ENCODE assay signal across 18 cellular contexts in genomic region chr11:117535870-117536411, GRCh38.
DNase-seq lines count a peak whose midpoint lies in the region; ATAC-seq, FAIRE-seq and TF ChIP-seq lines count a peak whose summit lies in the region.
"Had no signal": no experiment of that assay in that cellular context is flagged by ENCODE, and none has a peak within 500 bp of the region (broad histone marks: within the 10 kb centered on the region; RNA-seq: fewer than 3 reads in every experiment).

No MANE protein-coding gene starts in this region.

- POLR2A ChIA-PET in RWPE1 (lab: Yijun Ruan, JAX; ENCODE audit: low non-redundant PET): no interaction called here

- no peak overlapping the region for H2BK12ac ChIP-seq in neuronal stem cell (ENCODE audit: low read length)

- H3K4me1 ChIP-seq in neuronal stem cell (ENCODE audit: control insufficient read depth in 2 of 2, insufficient read depth in 1 of 2, low read depth in 1 of 2, low read length in 2 of 2) (peaks cover 11 to 18% of the 10 kb centered on the region in 2 donors), gastroesophageal sphincter (peaks cover 0 to 7% (median 0%) of the 10 kb centered on the region in 3 donors)
- H3K4me1 ChIP-seq: upper lobe of right lung had no signal

- H2BK15ac ChIP-seq in neuronal stem cell (ENCODE audit: low read length): peak overlapping the region; percentile 45

- H3K36me3 ChIP-seq in neuronal stem cell (replicated peaks in 1 of 2; ENCODE audit: control insufficient read depth in 2 of 2, insufficient read depth in 2 of 2, low read length in 2 of 2) (no peaks in the 10 kb centered on the region), gastroesophageal sphincter (no peaks in the 10 kb centered on the region)
- H3K36me3 ChIP-seq: upper lobe of right lung had no signal

- WGBS in neuronal stem cell (ENCODE audit: extremely low coverage in 2 of 2, insufficient read length in 2 of 2, insufficient replicate concordance in 1 of 2), 2 donors: no CpG with 5 or more reads among the region's 11 CpGs
- WGBS in gastroesophageal sphincter (ENCODE audit: low coverage in 1 of 2), 2 donors: 33% methylated on average over 10 of the region's 11 CpGs; no CpG with 5 or more reads in 1 of the 2 donors

- H3K79me1 ChIP-seq in neuronal stem cell (ENCODE audit: low read depth, low read length): no peaks in the 10 kb centered on the region

- H3K4me3 ChIP-seq in neuronal stem cell (ENCODE audit: low read length in 2 of 2) (no peak overlapping the region), gastroesophageal sphincter (no peak overlapping the region)
- H3K4me3 ChIP-seq: upper lobe of right lung had no signal

- no peak overlapping the region for H4K91ac ChIP-seq in neuronal stem cell (ENCODE audit: low read depth, low read length, poor library complexity)

- H3K27ac ChIP-seq in neuronal stem cell (replicated peaks; ENCODE audit: low read length) (no peak overlapping the region), RWPE1 (no peak overlapping the region), gastroesophageal sphincter (no peak overlapping the region)
- H3K27ac ChIP-seq: sigmoid colon, upper lobe of right lung had no signal

- DNase-seq in C1 segment of cervical spinal cord (lab: John Stamatoyannopoulos, UW): peak in 11 of 14 donors; percentile 30 to 86 (median 56)
- DNase-seq in NCI-H1417 treated with DMSO at 0.1 percent for 48 hours (lab: John Stamatoyannopoulos, UW): peak; percentile 65
- peak; percentile 50 for DNase-seq in cerebellar cortex (ENCODE audit: low spot score)
- no peak for DNase-seq in neuronal stem cell (ENCODE audit: low spot score)
- DNase-seq in RWPE1 (ENCODE audit: low spot score): no peak
- no peak for DNase-seq in HTR-8/SVneo (ENCODE audit: insufficient read length, low spot score)
- no peak for DNase-seq in NCI-H774 (lab: John Stamatoyannopoulos, UW)
- DNase-seq: activated CD4-positive, alpha-beta T cell treated with anti-CD3 and anti-CD28 coated beads for 48 hours; activated effector memory CD4-positive, alpha-beta T cell treated with anti-CD3 and anti-CD28 coated beads, Interleukin-2, amount 50 U/mL, for 16 hours; effector memory CD8-positive, alpha-beta T cell; NCI-H2081 treated with DMSO at 0.1 percent for 48 hours; stimulated activated naive CD8-positive, alpha-beta T cell treated with anti-CD3 and anti-CD28 coated beads, Interleukin-15, Interleukin-2, amounts not matched to agents 100 U/mL and 50 U/mL, for 24 hours; upper lobe of right lung had no signal

- CTCF ChIA-PET in RWPE1 (lab: Yijun Ruan, JAX): no interaction called here

- no peak for TF ChIP-seq EP300 in gastroesophageal sphincter (IDR thresholded peaks at IDR 0.05)

- H3K14ac ChIP-seq in neuronal stem cell (ENCODE audit: low read length): peak overlapping the region; percentile 31

- no peak overlapping the region for H4K8ac ChIP-seq in neuronal stem cell (ENCODE audit: low read depth, low read length)

- H2AK5ac ChIP-seq in neuronal stem cell (ENCODE audit: low read depth, low read length): peak overlapping the region; percentile 92

- H3K18ac ChIP-seq in neuronal stem cell (ENCODE audit: low read length): peak overlapping the region; percentile 83

- H3K4me2 ChIP-seq in neuronal stem cell (ENCODE audit: insufficient read depth, low read length, poor library complexity, severe bottlenecking): no peak overlapping the region

- no peak for ATAC-seq in gastroesophageal sphincter
- ATAC-seq: effector memory CD8-positive, alpha-beta T cell; stimulated activated naive CD8-positive, alpha-beta T cell treated with anti-CD3 and anti-CD28 coated beads, Interleukin-15, Interleukin-2, amounts not matched to agents 100 U/mL and 50 U/mL, for 24 hours had no signal

- H3K23ac ChIP-seq in neuronal stem cell (ENCODE audit: low read depth, low read length, poor library complexity): peak overlapping the region; percentile 76

- H3K9me3 ChIP-seq in neuronal stem cell (replicated peaks in 1 of 2; ENCODE audit: control insufficient read depth in 2 of 2, insufficient read depth in 1 of 2, low read depth in 1 of 2, low read length in 2 of 2) (no peaks in the 10 kb centered on the region), gastroesophageal sphincter (no peaks in the 10 kb centered on the region)
- H3K9me3 ChIP-seq: sigmoid colon, upper lobe of right lung had no signal

- peak overlapping the region; percentile 57 for H2AFZ ChIP-seq in neuronal stem cell (ENCODE audit: low read length)

- H3K27me3 ChIP-seq in neuronal stem cell (ENCODE audit: control insufficient read depth in 3 of 3, insufficient read depth in 3 of 3, low read depth in 1 of 3, low read length in 3 of 3): peaks cover 0 to 3% (median 0%) of the 10 kb centered on the region in 3 experiments
- H3K27me3 ChIP-seq in gastroesophageal sphincter: peaks cover 58% of the 10 kb centered on the region
- H3K27me3 ChIP-seq: sigmoid colon, upper lobe of right lung had no signal

- TF ChIP-seq CTCF in RWPE1 (conservative IDR thresholded peaks at IDR 0.05; ENCODE audit: low read depth): no peak
- no peak for TF ChIP-seq CTCF in gastroesophageal sphincter (IDR thresholded peaks at IDR 0.05)

- no peak for TF ChIP-seq POLR2A in gastroesophageal sphincter (IDR thresholded peaks at IDR 0.05)

- no peak overlapping the region for H2BK120ac ChIP-seq in neuronal stem cell (ENCODE audit: low read depth, low read length)

- no peak overlapping the region for H3K4ac ChIP-seq in neuronal stem cell (ENCODE audit: low read length)

- H2BK5ac ChIP-seq in neuronal stem cell (ENCODE audit: low read length): no peak overlapping the region

- H3K9ac ChIP-seq in neuronal stem cell (ENCODE audit: low read depth, low read length, poor library complexity): no peak overlapping the region

- no peak for FAIRE-seq in HTR-8/SVneo (lab: Jason Lieb, UNC)
- FAIRE-seq: GM19239, H54, TTC549 had no signal

Comparison
In these comparisons a context has a peak if more than half of its experiments do, and no peak if none do; other contexts are left out.
1. DNase-seq: peak in C1 segment of cervical spinal cord (11 of 14), NCI-H1417 treated with DMSO at 0.1 percent for 48 hours (single experiment) and cerebellar cortex (single experiment); none in neuronal stem cell (single experiment), RWPE1 (single experiment), HTR-8/SVneo (single experiment) and NCI-H774 (single experiment).